1 cellular context compared by ENCODE assay signal in genomic region chr15:63374686-63375520, GRCh38.
A peak's percentile ranks its signal among the peaks of the same experiment; 100 is the strongest.
TF ChIP-seq lines count a peak whose summit lies in the region.

No MANE protein-coding gene starts in this region.

TF ChIP-seq in SK-N-SH, 30 proteins besides CTCF, POLR2A, EP300 and RAD21 (continued from another document):
- no peak for TF ChIP-seq IRF3 (IDR thresholded peaks at IDR 0.05; ENCODE audit: low read depth, low read length)
- no peak for TF ChIP-seq MEF2A (IDR thresholded peaks at IDR 0.05; ENCODE audit: borderline replicate concordance, low read depth)
- TF ChIP-seq RCOR1 (IDR thresholded peaks at IDR 0.05; ENCODE audit: low read length): 0 out of 2 replicates have a peak, but pooled peaks have one; percentile 20
- TF ChIP-seq FOXM1 (IDR thresholded peaks at IDR 0.05; ENCODE audit: low read depth): no peak
- TF ChIP-seq ZBTB33 (IDR thresholded peaks at IDR 0.05; ENCODE audit: borderline replicate concordance, low read depth): no peak
- TF ChIP-seq FOSL2 (IDR thresholded peaks at IDR 0.05; ENCODE audit: borderline replicate concordance, low read depth): peak; percentile 62
- peak; percentile 25; the same call in 1 of the 2 replicates for TF ChIP-seq MAX (IDR thresholded peaks at IDR 0.05; ENCODE audit: low read depth)
- no peak for TF ChIP-seq SMC3 (IDR thresholded peaks at IDR 0.05; ENCODE audit: low read depth, low read length)
- no peak for TF ChIP-seq TAF1 (IDR thresholded peaks at IDR 0.05; ENCODE audit: borderline replicate concordance, low read depth, low read length)
- no peak for TF ChIP-seq FOXJ3 (CRISPR knock-in tag; IDR thresholded peaks at IDR 0.05)
- TF ChIP-seq EZH2phosphoT487 (IDR thresholded peaks at IDR 0.05; ENCODE audit: borderline replicate concordance, low read depth): no peak
- TF ChIP-seq RFX5 (IDR thresholded peaks at IDR 0.05; ENCODE audit: low read length): no peak
- TF ChIP-seq CHD2 (IDR thresholded peaks at IDR 0.05; ENCODE audit: low read length, partially characterized antibody): no peak
- peak; percentile 29; the same call in 1 of the 2 replicates for TF ChIP-seq NFIC (IDR thresholded peaks at IDR 0.05; ENCODE audit: borderline replicate concordance)
- no peak for TF ChIP-seq TEAD4 (IDR thresholded peaks at IDR 0.05; ENCODE audit: borderline replicate concordance, insufficient read depth)
- TF ChIP-seq REST (IDR thresholded peaks at IDR 0.05; ENCODE audit: low read depth, low read length): no peak
- no peak for TF ChIP-seq POLR2AphosphoS5 (IDR thresholded peaks at IDR 0.05; ENCODE audit: low read depth, low read length)
- no peak for TF ChIP-seq PBX3 (IDR thresholded peaks at IDR 0.05)
- no peak for TF ChIP-seq NRF1 (IDR thresholded peaks at IDR 0.05; ENCODE audit: low read depth, low read length)
- no peak for TF ChIP-seq MXI1 (IDR thresholded peaks at IDR 0.05; ENCODE audit: low read depth, low read length)
- no peak for TF ChIP-seq SIN3A (IDR thresholded peaks at IDR 0.05; ENCODE audit: borderline replicate concordance, low read depth, low read length)
- TF ChIP-seq GABPA (IDR thresholded peaks at IDR 0.05; ENCODE audit: low read depth): no peak
- TF ChIP-seq JUND (IDR thresholded peaks at IDR 0.05): peak; percentile 70
- no peak for TF ChIP-seq ELF1 (IDR thresholded peaks at IDR 0.05)
TF ChIP-seq in SK-N-SH: peak in this region for 6.
